36 cellular contexts compared by ENCODE assay signal in the genomic region with DNA sequence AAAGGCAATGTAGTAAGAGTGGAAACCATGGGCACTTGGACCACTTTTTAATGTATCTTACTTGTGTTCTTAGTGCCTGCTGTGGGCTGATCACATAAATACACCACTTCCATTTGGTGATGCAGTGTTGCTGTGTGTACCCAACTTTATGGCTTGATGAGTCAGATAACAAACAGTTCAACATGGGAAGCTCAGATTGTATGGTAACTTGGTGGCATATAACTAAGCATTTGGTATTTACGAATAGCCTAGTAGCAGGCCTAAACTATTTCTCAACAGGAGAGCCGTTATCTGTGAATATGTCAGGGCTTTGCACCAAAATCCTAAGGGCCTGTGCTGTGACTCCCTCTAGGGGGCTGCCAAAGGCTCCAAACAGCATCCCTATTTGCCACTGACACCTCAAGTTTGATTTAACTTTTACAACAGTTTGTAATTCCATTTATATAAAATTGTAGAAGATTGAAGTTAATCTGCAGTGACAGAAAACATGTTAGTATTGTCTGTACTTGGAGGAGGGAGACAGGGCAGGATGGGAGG.
DNase-seq lines count a peak whose midpoint lies in the region; ATAC-seq, FAIRE-seq and TF ChIP-seq lines count a peak whose summit lies in the region.
"Had no signal": no experiment of that assay in that cellular context is flagged by ENCODE, and none has a peak within 500 bp of the region (broad histone marks: within the 10 kb centered on the region; RNA-seq: fewer than 3 reads in every experiment).

No MANE protein-coding gene starts in this region.

- H3K4me1 ChIP-seq in Panc1 (ENCODE audit: control insufficient read depth, insufficient read depth, low read length) = no peaks in the 10 kb centered on the region
- no peaks in the 10 kb centered on the region for H3K4me1 ChIP-seq in endodermal cell (ENCODE audit: control insufficient read depth, insufficient read depth, low read length)
- H3K4me1 ChIP-seq in neuronal stem cell (ENCODE audit: control insufficient read depth in 2 of 2, insufficient read depth in 1 of 2, low read depth in 1 of 2, low read length in 2 of 2) = no peaks in the 10 kb centered on the region
- no peaks in the 10 kb centered on the region for H3K4me1 ChIP-seq in small intestine (ENCODE audit: control insufficient read depth in 2 of 2, insufficient read depth in 1 of 2, low read depth in 1 of 2, low read length in 1 of 2)
- H3K4me1 ChIP-seq: colonic mucosa, gastroesophageal sphincter, tibial nerve had no signal

- H3K36me3 ChIP-seq in Panc1 (ENCODE audit: control insufficient read depth, insufficient read depth, low read length) = no peaks in the 10 kb centered on the region
- no peaks in the 10 kb centered on the region for H3K36me3 ChIP-seq in endodermal cell (ENCODE audit: control insufficient read depth, insufficient read depth, low read length)
- H3K36me3 ChIP-seq in neuronal stem cell (replicated peaks in 1 of 2; ENCODE audit: control insufficient read depth in 2 of 2, insufficient read depth in 2 of 2, low read length in 2 of 2) = no peaks in the 10 kb centered on the region
- no peaks in the 10 kb centered on the region for H3K36me3 ChIP-seq in small intestine (ENCODE audit: control insufficient read depth in 2 of 2, insufficient read depth in 2 of 2, low read length in 2 of 2)
- H3K36me3 ChIP-seq: cardiac muscle cell, colonic mucosa, gastroesophageal sphincter, MG63, tibial nerve had no signal

- FAIRE-seq in small intestine (lab: Jason Lieb, UNC) = no peak
- FAIRE-seq: G401.6, keratinocyte had no signal

- ATAC-seq in Panc1 = peak; percentile 70; the same call in 1 of the 2 replicates
- no peak for ATAC-seq in HG03520 (IDR thresholded peaks at IDR 0.05; ENCODE audit: unreplicated experiment)
- ATAC-seq: gastroesophageal sphincter, HCT116, left ventricle myocardium superior had no signal

- no peak overlapping the region for H3K14ac ChIP-seq in neuronal stem cell (ENCODE audit: low read length)

- H3K27me3 Mint-ChIP-seq in endodermal cell (ENCODE audit: insufficient read depth) = no peaks in the 10 kb centered on the region
- H3K27me3 Mint-ChIP-seq: activated naive CD8-positive, alpha-beta T cell treated with anti-CD3 and anti-CD28 coated beads, Interleukin-2, amount 10 ng/mL, durations not matched to agents 7 days and 5 days; activated T-cell treated with anti-CD3 and anti-CD28 coated beads, Interleukin-2, amount 50 U/mL, for 24 hours; naive B cell had no signal

- H2BK5ac ChIP-seq in neuronal stem cell (ENCODE audit: low read length) = no peak overlapping the region

- no peak overlapping the region for H2AK5ac ChIP-seq in neuronal stem cell (ENCODE audit: low read depth, low read length)

- H3K36me3 Mint-ChIP-seq in endodermal cell (ENCODE audit: low read depth) = no peaks in the 10 kb centered on the region
- H3K36me3 Mint-ChIP-seq: activated naive CD8-positive, alpha-beta T cell treated with anti-CD3 and anti-CD28 coated beads, Interleukin-2, amount 10 ng/mL, durations not matched to agents 7 days and 5 days; naive B cell had no signal

- H3K18ac ChIP-seq in neuronal stem cell (ENCODE audit: low read length) = no peak overlapping the region

- no peak overlapping the region for H2BK120ac ChIP-seq in neuronal stem cell (ENCODE audit: low read depth, low read length)

- peaks cover 3% of the 10 kb centered on the region for H3K4me1 Mint-ChIP-seq in endodermal cell
- H3K4me1 Mint-ChIP-seq: activated naive CD8-positive, alpha-beta T cell treated with anti-CD3 and anti-CD28 coated beads, Interleukin-2, amount 10 ng/mL, durations not matched to agents 7 days and 5 days; naive B cell had no signal

- in situ Hi-C loops in Panc1 (cut with HindIII; ENCODE audit: low pct_unique_long_range_greater_than_20kb, low sequenced_read_pairs) = no loop called here

- DNase-seq in HT1080 (ENCODE audit: low read depth) (peak; percentile 48), Panc1 (ENCODE audit: low read depth, low spot score) (peak; percentile 24), endodermal cell (peak; percentile 71), neuronal stem cell (ENCODE audit: low spot score) (no peak), HT-29 (ENCODE audit: low spot score) (no peak), small intestine (no peak)
- DNase-seq: activated CD4-positive, alpha-beta T cell treated with anti-CD3 and anti-CD28 coated beads, Interleukin-2, amount 50 U/mL, for 1 hour; activated gamma-delta T cell; activated naive CD8-positive, alpha-beta T cell treated with anti-CD3 and anti-CD28 coated beads, Interleukin-2, amount 10 ng/mL, durations not matched to agents 7 days and 5 days; activated T-cell treated with anti-CD3 and anti-CD28 coated beads, Interleukin-2, amount 50 U/mL, for 24 hours; aorta; colonic mucosa; COR-L47; DMS79; effector CD4-positive, alpha-beta T cell; left ventricle myocardium superior; MG63; midbrain; naive B cell; NCI-H1105 treated with DMSO at 0.1 percent for 48 hours; NCI-H1930; NCI-H2171 treated with DMSO at 0.1 percent for 48 hours; NCI-H510A treated with DMSO at 0.1 percent for 48 hours; NK-92 treated with Interleukin-12 subunit alpha and Interleukin-12 subunit beta, amount 100 ng/mL, for 24 hours; SIG-M5; stimulated activated CD4-positive, alpha-beta T cell treated with anti-CD3 and anti-CD28 coated beads, Interleukin-15, amount 100 ng/mL, for 24 hours; stimulated activated CD4-positive, alpha-beta T cell treated with anti-CD3 and anti-CD28 coated beads, Interleukin-4, amount 100 ng/mL, for 4 hours; SW 1271 had no signal

- no peak overlapping the region for H3K27ac ChIP-seq in Panc1 (ENCODE audit: low read length)
- no peak overlapping the region for H3K27ac ChIP-seq in endodermal cell (ENCODE audit: low read depth, low read length)
- no peak overlapping the region for H3K27ac ChIP-seq in neuronal stem cell (replicated peaks; ENCODE audit: low read length)
- no peak overlapping the region for H3K27ac ChIP-seq in small intestine (ENCODE audit: low read depth in 1 of 2, low read length in 1 of 2)
- H3K27ac ChIP-seq: C4-2B, cardiac muscle cell, colonic mucosa, gastroesophageal sphincter, tibial nerve had no signal

- H4K8ac ChIP-seq in neuronal stem cell (ENCODE audit: low read depth, low read length) = no peak overlapping the region

- H3K79me1 ChIP-seq in neuronal stem cell (ENCODE audit: low read depth, low read length) = no peaks in the 10 kb centered on the region

- no peak overlapping the region for H4K91ac ChIP-seq in neuronal stem cell (ENCODE audit: low read depth, low read length, poor library complexity)

- H3K23ac ChIP-seq in neuronal stem cell (ENCODE audit: low read depth, low read length, poor library complexity) = no peak overlapping the region

- H3K4me3 ChIP-seq in Panc1 (ENCODE audit: low read depth in 2 of 2, low read length in 2 of 2) (no peak overlapping the region), endodermal cell (ENCODE audit: low read length) (no peak overlapping the region), neuronal stem cell (ENCODE audit: low read length in 2 of 2) (no peak overlapping the region), small intestine (ENCODE audit: low read depth in 1 of 2, low read length in 2 of 2) (no peak overlapping the region)
- H3K4me3 ChIP-seq: cardiac muscle cell, colonic mucosa, gastroesophageal sphincter, MG63, tibial nerve had no signal

- WGBS in endodermal cell (ENCODE audit: insufficient coverage in 1 of 2, insufficient read length in 1 of 2), 2 experiments = 69 to 71% methylated on average over 1 to 2 of the region's 2 CpGs
- WGBS in neuronal stem cell (ENCODE audit: extremely low coverage in 2 of 2, insufficient read length in 2 of 2, insufficient replicate concordance in 1 of 2), 2 donors = no CpG with 5 or more reads among the region's 2 CpGs
- 37 to 40% (median 38%) methylated on average over 2 of the region's 2 CpGs for WGBS in small intestine, 3 donors

- peak overlapping the region; percentile 32 for H2AFZ ChIP-seq in neuronal stem cell (ENCODE audit: low read length)

- BruUV-seq in Panc1 (replicated peaks; lab: Mats Ljungman, UMichigan) = no TSS peak

- H2BK12ac ChIP-seq in neuronal stem cell (ENCODE audit: low read length) = no peak overlapping the region

- H2BK15ac ChIP-seq in neuronal stem cell (ENCODE audit: low read length) = no peak overlapping the region

- TF ChIP-seq CTCF in Panc1 (IDR thresholded peaks at IDR 0.05) (peak; percentile 20; the same call in 1 of the 2 replicates), endodermal cell (conservative IDR thresholded peaks at IDR 0.05) (peak; percentile 72)

- H3K9me3 ChIP-seq in Panc1 (ENCODE audit: control insufficient read depth, insufficient read depth, low read depth, low read length) (no peaks in the 10 kb centered on the region), endodermal cell (ENCODE audit: control insufficient read depth, low read length) (no peaks in the 10 kb centered on the region), neuronal stem cell (replicated peaks in 1 of 2; ENCODE audit: control insufficient read depth in 2 of 2, insufficient read depth in 1 of 2, low read depth in 1 of 2, low read length in 2 of 2) (no peaks in the 10 kb centered on the region), small intestine (ENCODE audit: control insufficient read depth, low read depth) (no peaks in the 10 kb centered on the region)
- H3K9me3 ChIP-seq: colonic mucosa, gastroesophageal sphincter, MG63, tibial nerve had no signal

- H3K9ac ChIP-seq in endodermal cell (ENCODE audit: extremely low read depth, low read length, poor library complexity, severe bottlenecking) = no peak overlapping the region
- no peak overlapping the region for H3K9ac ChIP-seq in neuronal stem cell (ENCODE audit: low read depth, low read length, poor library complexity)

- intact Hi-C loops in Panc1 (cut with micrococcal nuclease; ENCODE audit: unreplicated experiment) = no loop called here

- H3K27ac Mint-ChIP-seq in endodermal cell = no peak overlapping the region
- H3K27ac Mint-ChIP-seq: activated naive CD8-positive, alpha-beta T cell treated with anti-CD3 and anti-CD28 coated beads, Interleukin-2, amount 10 ng/mL, durations not matched to agents 7 days and 5 days; activated T-cell treated with anti-CD3 and anti-CD28 coated beads, Interleukin-2, amount 50 U/mL, for 24 hours had no signal

- H3K27me3 ChIP-seq in Panc1 (ENCODE audit: control insufficient read depth, insufficient read depth, low read length) (no peaks in the 10 kb centered on the region), endodermal cell (ENCODE audit: control insufficient read depth, insufficient read depth, low read length, poor library complexity, severe bottlenecking) (no peaks in the 10 kb centered on the region), neuronal stem cell (ENCODE audit: control insufficient read depth in 3 of 3, insufficient read depth in 3 of 3, low read depth in 1 of 3, low read length in 3 of 3) (no peaks in the 10 kb centered on the region), small intestine (ENCODE audit: control insufficient read depth in 2 of 2, insufficient read depth in 2 of 2, low read length in 2 of 2) (no peaks in the 10 kb centered on the region)
- H3K27me3 ChIP-seq: cardiac muscle cell, colonic mucosa, gastroesophageal sphincter, MG63, tibial nerve had no signal

- POLR2A ChIA-PET in Panc1 (lab: Charles Lee) = no interaction called here

- no peaks in the 10 kb centered on the region for H3K9me3 Mint-ChIP-seq in endodermal cell
- H3K9me3 Mint-ChIP-seq: activated naive CD8-positive, alpha-beta T cell treated with anti-CD3 and anti-CD28 coated beads, Interleukin-2, amount 10 ng/mL, durations not matched to agents 7 days and 5 days had no signal

- H3K4me3 Mint-ChIP-seq in endodermal cell = no peak overlapping the region
- H3K4me3 Mint-ChIP-seq: activated naive CD8-positive, alpha-beta T cell treated with anti-CD3 and anti-CD28 coated beads, Interleukin-2, amount 10 ng/mL, durations not matched to agents 7 days and 5 days; activated T-cell treated with anti-CD3 and anti-CD28 coated beads, Interleukin-2, amount 50 U/mL, for 24 hours had no signal

- H3K4me2 ChIP-seq in neuronal stem cell (ENCODE audit: insufficient read depth, low read length, poor library complexity, severe bottlenecking) = no peak overlapping the region

- no peak overlapping the region for H3K4ac ChIP-seq in neuronal stem cell (ENCODE audit: low read length)

- CTCF ChIA-PET in Panc1 (lab: Charles Lee) = no interaction called here

Comparison
In these comparisons a context has a peak if more than half of its experiments do, and no peak if none do; other contexts are left out.
1. DNase-seq: peak in HT1080 (single experiment), Panc1 (single experiment) and endodermal cell (single experiment); none in neuronal stem cell (single experiment), HT-29 (single experiment) and small intestine (single experiment).